20 cellular contexts compared by ENCODE assay signal in the genomic region with DNA sequence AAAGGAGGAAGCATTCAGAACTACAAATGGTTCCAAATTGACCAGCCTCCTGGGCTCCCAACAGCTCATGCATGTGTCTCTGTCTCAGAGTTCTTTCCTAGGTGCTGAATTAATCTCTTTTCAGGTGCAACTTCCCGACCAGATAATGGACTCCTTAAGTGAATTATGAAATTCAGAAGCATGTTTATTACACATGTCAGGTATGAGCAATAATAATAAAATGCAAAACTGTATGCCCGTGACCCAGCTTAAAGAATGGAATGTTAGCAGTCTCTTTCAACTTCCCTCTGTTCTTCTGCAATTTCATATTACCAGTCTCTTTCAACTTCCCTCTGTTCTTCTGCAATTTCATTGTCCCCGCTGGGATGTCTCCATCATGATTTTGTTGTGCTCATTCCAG.
DNase-seq lines count a peak whose midpoint lies in the region; ATAC-seq, FAIRE-seq and TF ChIP-seq lines count a peak whose summit lies in the region.
"Had no signal": no experiment of that assay in that cellular context is flagged by ENCODE, and none has a peak within 500 bp of the region (broad histone marks: within the 10 kb centered on the region; RNA-seq: fewer than 3 reads in every experiment).

No MANE protein-coding gene starts in this region.

- H3K27ac ChIP-seq in foreskin keratinocyte (no peak overlapping the region), adrenal gland (no peak overlapping the region), A673 (ENCODE audit: low read depth, low read length, poor library complexity, severe bottlenecking) (no peak overlapping the region)
- H3K27ac ChIP-seq: BLaER1, GM23248, HL-60 had no signal

- BruUV-seq in A673 (replicated peaks; lab: Mats Ljungman, UMichigan) = no TSS peak

- 81 to 91% (median 86%) methylated on average over 3 of the region's 3 CpGs for WGBS in adrenal gland, 4 donors

- H3K9me3 ChIP-seq in adrenal gland (replicated peaks in 1 of 3) (no peaks in the 10 kb centered on the region), A673 (ENCODE audit: low read depth, low read length, poor library complexity, severe bottlenecking) (peaks cover 4% of the 10 kb centered on the region)
- H3K9me3 ChIP-seq: BLaER1 had no signal

- CTCF ChIA-PET in A673 (lab: Charles Lee) = no interaction called here

- TF ChIP-seq POLR2A in H54 (IDR thresholded peaks at IDR 0.05; ENCODE audit: low read depth, low read length) = no peak
- TF ChIP-seq POLR2A in adrenal gland (IDR thresholded peaks at IDR 0.05) = no peak

- ATAC-seq in foreskin keratinocyte = peak; percentile 51
- ATAC-seq in GM18867 (IDR thresholded peaks at IDR 0.05; ENCODE audit: unreplicated experiment) = no peak
- ATAC-seq: HCT116, K562 had no signal

- intact Hi-C loops in adrenal gland (cut with DNase I) (no loop called here), A673 (cut with micrococcal nuclease; ENCODE audit: unreplicated experiment) (no loop called here)

- H3K36me3 ChIP-seq in adrenal gland (replicated peaks in 1 of 2) (no peaks in the 10 kb centered on the region), A673 (ENCODE audit: insufficient read depth, low read length, poor library complexity, severe bottlenecking) (no peaks in the 10 kb centered on the region)
- H3K36me3 ChIP-seq: BLaER1 had no signal

- POLR2A ChIA-PET in A673 (lab: Charles Lee; ENCODE audit: low non-redundant PET) = no interaction called here

- TF ChIP-seq CTCF in foreskin keratinocyte (conservative IDR thresholded peaks at IDR 0.05) (no peak), adrenal gland (IDR thresholded peaks at IDR 0.05) (no peak), A673 (conservative IDR thresholded peaks at IDR 0.05; ENCODE audit: low read depth, low read length) (no peak)

- H3K4me3 ChIP-seq in adrenal gland (peak overlapping the region in 1 of 4 donors; percentile 6), A673 (ENCODE audit: low read depth, low read length, poor library complexity, severe bottlenecking) (no peak overlapping the region)
- H3K4me3 ChIP-seq: BLaER1, GM23248, K562 had no signal

- H3K4me1 ChIP-seq in foreskin keratinocyte (no peaks in the 10 kb centered on the region), adrenal gland (replicated peaks in 1 of 2) (no peaks in the 10 kb centered on the region), A673 (ENCODE audit: insufficient read depth, low read length, poor library complexity, severe bottlenecking) (no peaks in the 10 kb centered on the region)
- H3K4me1 ChIP-seq: BLaER1 had no signal

- no peak for DNase-seq in H54 (ENCODE audit: insufficient read length, low spot score)
- peak; percentile 65 for DNase-seq in amniotic epithelial cell (ENCODE audit: low read depth)
- DNase-seq in foreskin keratinocyte = peak in 1 of 2 donors; percentile 62
- DNase-seq in adrenal gland = no peak
- DNase-seq in A673 (ENCODE audit: low spot score) = no peak
- no peak for DNase-seq in stimulated activated naive CD4-positive, alpha-beta T cell treated with Interleukin-2 at 50 U/mL for 16 hours (lab: John Stamatoyannopoulos, UW)
- DNase-seq: CD4-positive, alpha-beta memory T cell; DMS153; DMS79 treated with DMSO at 0.1 percent for 48 hours; GM23248; HFFc6; IMR-90 had no signal

- FAIRE-seq in H54 (lab: Jason Lieb, UNC) = peak; percentile 33
- FAIRE-seq: A204.1, G401.6, GM12891, K562 had no signal

- H3K27me3 ChIP-seq in foreskin keratinocyte (no peaks in the 10 kb centered on the region), adrenal gland (no peaks in the 10 kb centered on the region), A673 (replicated peaks; ENCODE audit: insufficient read depth, low read depth, low read length, poor library complexity) (no peaks in the 10 kb centered on the region)
- H3K27me3 ChIP-seq: BLaER1 had no signal
